Comparison of ENCODE assay signal across 11 cellular contexts in the genomic region with DNA sequence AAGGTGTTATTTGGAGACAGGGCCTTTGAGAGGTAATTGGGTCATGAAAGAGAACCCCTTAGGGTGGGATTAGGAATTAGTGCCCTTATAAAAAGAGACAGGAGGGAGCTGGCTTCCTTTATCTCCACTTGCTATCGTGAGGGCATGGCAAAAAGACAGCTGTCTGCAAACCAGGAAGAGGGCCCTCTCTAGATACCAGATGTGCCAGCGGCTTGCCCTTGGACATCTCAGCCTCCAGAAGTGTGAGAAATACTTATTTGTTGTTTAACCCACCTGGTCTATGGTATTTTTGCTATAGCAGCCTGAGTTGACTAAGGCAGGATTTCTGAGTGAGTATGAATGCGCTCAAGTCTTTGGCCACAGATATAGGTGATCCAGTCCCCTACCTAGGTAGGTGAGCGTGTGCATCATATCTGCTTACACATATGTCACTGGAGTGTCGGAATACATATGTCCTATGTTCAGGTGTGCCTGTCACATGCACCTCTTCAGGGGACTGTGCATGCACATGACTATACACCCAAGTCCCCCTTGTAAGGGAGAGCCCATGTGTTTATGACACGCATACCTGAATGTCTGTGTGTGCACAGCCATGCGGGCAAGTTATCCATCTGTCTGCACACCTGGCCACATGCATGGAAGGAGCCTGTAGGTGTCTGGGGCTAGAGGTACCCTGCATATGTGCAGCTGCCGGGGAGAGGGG. TPM values are rescaled to one million over a fixed set of nuclear protein-coding genes. Genes with fewer than 3 reads are reported as not detected.
A peak's percentile ranks its signal among the peaks of the same experiment; 100 is the strongest.
DNase-seq lines count a peak whose midpoint lies in the region; ATAC-seq and TF ChIP-seq lines count a peak whose summit lies in the region.
"Had no signal": no experiment of that assay in that cellular context is flagged by ENCODE, and none has a peak within 500 bp of the region (broad histone marks: within the 10 kb centered on the region; RNA-seq: fewer than 3 reads in every experiment).

No MANE protein-coding gene starts in this region.

- no peaks in the 10 kb centered on the region for H3K36me3 ChIP-seq in SU-DHL-6 (ENCODE audit: low read length)

- no peak overlapping the region for H2AFZ ChIP-seq in SU-DHL-6 (ENCODE audit: low read depth, low read length, severe bottlenecking)

- peak overlapping the region; percentile 89 for H3K4me2 ChIP-seq in SU-DHL-6 (ENCODE audit: low read depth, low read length, poor library complexity, severe bottlenecking)

- H3K9me2 ChIP-seq in SU-DHL-6 (replicated peaks; ENCODE audit: insufficient read depth, low read length), result no peaks in the 10 kb centered on the region

- H3K36me3 Mint-ChIP-seq in immature natural killer cell, result no peaks in the 10 kb centered on the region

- no peak overlapping the region for H3K27ac ChIP-seq in SU-DHL-6 (ENCODE audit: low read depth, low read length)

- H3K4me3 ChIP-seq in SU-DHL-6 (ENCODE audit: insufficient read depth, low read length, poor library complexity, severe bottlenecking), result peak overlapping the region; percentile 59

- peak overlapping the region; percentile 66 for H3K9ac ChIP-seq in SU-DHL-6 (ENCODE audit: low read length)

- no peak for TF ChIP-seq CTCF in SU-DHL-6 (IDR thresholded peaks at IDR 0.05; ENCODE audit: insufficient read depth, low read length, poor library complexity, severe bottlenecking)

- H3K79me2 ChIP-seq in SU-DHL-6 (ENCODE audit: insufficient read depth, low read length), result no peaks in the 10 kb centered on the region

- H3F3A ChIP-seq in SU-DHL-6 (ENCODE audit: insufficient read depth), result peaks cover 12% of the 10 kb centered on the region

- peak overlapping the region; percentile 83 to 97 (median 92) for H3K27ac Mint-ChIP-seq in immature natural killer cell
- H3K27ac Mint-ChIP-seq: progenitor cell of endocrine pancreas had no signal

- H4K20me1 ChIP-seq in SU-DHL-6 (ENCODE audit: low read depth, low read length), result no peaks in the 10 kb centered on the region

- H3K9me3 ChIP-seq in SU-DHL-6 (ENCODE audit: insufficient read depth, low read length), result no peaks in the 10 kb centered on the region

- H3K27me3 ChIP-seq in SU-DHL-6 (ENCODE audit: low read length), result no peaks in the 10 kb centered on the region

- H3K4me3 Mint-ChIP-seq in immature natural killer cell, result peak overlapping the region; percentile 79 to 91 (median 83)

- H3K4me1 Mint-ChIP-seq in immature natural killer cell, result peaks cover 64 to 71% of the 10 kb centered on the region in 2 donors

- ATAC-seq in GM18907 (IDR thresholded peaks at IDR 0.05; ENCODE audit: unreplicated experiment) (peak; percentile 1), GM19035 (IDR thresholded peaks at IDR 0.05; ENCODE audit: unreplicated experiment) (no peak)

- H3K27me3 Mint-ChIP-seq in immature natural killer cell (ENCODE audit: low read depth in 3 of 3), result peaks cover 4 to 16% (median 15%) of the 10 kb centered on the region in 3 donors

- DNase-seq in CD1c-positive myeloid dendritic cell (ENCODE audit: extremely low spot score) (peak; percentile 15), immature natural killer cell (no peak), foreskin melanocyte (no peak), SW 1271 (lab: John Stamatoyannopoulos, UW) (no peak), activated gamma-delta T cell (lab: John Stamatoyannopoulos, UW) (no peak)
- DNase-seq: SHP77 had no signal

- no peaks in the 10 kb centered on the region for H3K9me3 Mint-ChIP-seq in immature natural killer cell

RNA-seq across cellular contexts. Expression of gene RGS14, which starts 0.8 kb away (rescaled TPM):
- 10 to 100 TPM; 27.1 to 64.5 (median 33.8) TPM for polyA plus RNA-seq in immature natural killer cell

RNA-seq across cellular contexts. Expression of gene LMAN2, which starts 5.4 kb away (rescaled TPM):
- polyA plus RNA-seq in immature natural killer cell, result 100 to 1,000 TPM; 316 to 441 (median 409) TPM

RNA-seq across cellular contexts. Expression of gene SLC34A1, which starts 27.3 kb away (rescaled TPM):
- under 1 TPM in 2 of 3 donors, not detected in 1; 0.26 to 0.34 TPM for polyA plus RNA-seq in immature natural killer cell

RNA-seq across cellular contexts. Expression of gene PFN3, which starts 43.6 kb away (rescaled TPM):
- not detected for polyA plus RNA-seq in immature natural killer cell
- polyA plus RNA-seq: urinary bladder had no signal

RNA-seq across cellular contexts. Expression of gene MXD3, which starts 45.2 kb away (rescaled TPM):
- polyA plus RNA-seq in immature natural killer cell, result 1 to 10 TPM; 2.1 to 4.2 (median 4.1) TPM
